In the genomic region with DNA sequence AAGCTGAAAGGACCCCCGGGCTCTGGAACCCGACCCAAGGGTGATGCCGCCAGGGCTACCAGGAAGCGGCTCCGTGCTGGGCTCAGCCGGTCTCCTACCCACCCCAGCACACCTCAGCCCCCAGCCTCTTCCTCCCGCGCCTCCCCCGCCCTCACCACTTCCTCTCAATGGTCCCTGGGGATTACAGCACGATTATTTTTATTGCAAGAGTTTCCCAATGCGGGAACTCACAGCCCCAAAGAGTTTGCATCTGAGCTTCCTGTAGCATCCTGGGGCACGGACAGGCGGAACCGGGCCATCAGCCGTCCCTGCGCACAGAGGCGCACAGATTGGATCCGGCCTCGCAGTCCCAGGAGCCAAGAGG, we compare ENCODE assay signal across 8 cellular contexts. TPM values are rescaled to one million over a fixed set of nuclear protein-coding genes. Genes with fewer than 3 reads are reported as not detected.
DNase-seq lines count a peak whose midpoint lies in the region; ATAC-seq and TF ChIP-seq lines count a peak whose summit lies in the region.

No MANE protein-coding gene starts in this region.

- H3K36me3 ChIP-seq in DOHH2 (ENCODE audit: control insufficient read depth, low read length) (no peaks in the 10 kb centered on the region), HUES6 (ENCODE audit: control insufficient read depth, insufficient read depth, low read length) (no peaks in the 10 kb centered on the region), mesodermal cell (ENCODE audit: control insufficient read depth, insufficient read depth, low read length) (no peaks in the 10 kb centered on the region)

- H3K36me3 Mint-ChIP-seq in activated naive CD8-positive, alpha-beta T cell = no peaks in the 10 kb centered on the region

- H3K9me3 Mint-ChIP-seq in activated naive CD8-positive, alpha-beta T cell (ENCODE audit: low read depth) = no peaks in the 10 kb centered on the region

- no peaks in the 10 kb centered on the region for H3K9me2 ChIP-seq in DOHH2 (replicated peaks; ENCODE audit: control insufficient read depth, low read length)

- H3K27me3 ChIP-seq in DOHH2 (ENCODE audit: control insufficient read depth, low read length) (peaks cover 93% of the 10 kb centered on the region), HUES6 (ENCODE audit: control insufficient read depth, insufficient read depth, low read length) (peaks cover 82% of the 10 kb centered on the region)

- no peaks in the 10 kb centered on the region for H3K27me3 Mint-ChIP-seq in activated naive CD8-positive, alpha-beta T cell

- H3K9ac ChIP-seq in HUES6 (ENCODE audit: low read length) = no peak overlapping the region

- no peaks in the 10 kb centered on the region for H3K79me2 ChIP-seq in DOHH2 (ENCODE audit: control insufficient read depth, low read length)

- H3K4me3 ChIP-seq in DOHH2 (ENCODE audit: low read length) = peak overlapping the region; percentile 61
- H3K4me3 ChIP-seq in HUES6 (ENCODE audit: low read depth, low read length) = peak overlapping the region; percentile 49
- H3K4me3 ChIP-seq in mesodermal cell (ENCODE audit: extremely low read depth, insufficient read depth, low read length, poor library complexity, severe bottlenecking) = peak overlapping the region; percentile 28

- DNase-seq in foreskin melanocyte (no peak), epidermal melanocyte (ENCODE audit: insufficient read length, low spot score) (no peak), KG1 (lab: John Stamatoyannopoulos, UW) (no peak)

- H3K9me3 ChIP-seq in DOHH2 (ENCODE audit: control insufficient read depth, insufficient read depth, low read length) (no peaks in the 10 kb centered on the region), HUES6 (ENCODE audit: control insufficient read depth, insufficient read depth, low read depth, low read length) (no peaks in the 10 kb centered on the region), mesodermal cell (ENCODE audit: control insufficient read depth, low read length) (no peaks in the 10 kb centered on the region)

- H3K4me1 Mint-ChIP-seq in activated naive CD8-positive, alpha-beta T cell (ENCODE audit: low read depth) = peaks cover 49% of the 10 kb centered on the region

- TF ChIP-seq CTCF in DOHH2 (IDR thresholded peaks at IDR 0.05; ENCODE audit: low read depth, low read length, poor library complexity, severe bottlenecking) = no peak

- peak overlapping the region; percentile 91 for H3K4me2 ChIP-seq in DOHH2 (ENCODE audit: low read length)

- H4K20me1 ChIP-seq in DOHH2 (ENCODE audit: control insufficient read depth, insufficient read depth, low read depth, low read length) = peaks cover 11% of the 10 kb centered on the region

- 4 to 8% methylated on average over 18 of the region's 19 CpGs for WGBS in mesodermal cell (ENCODE audit: insufficient coverage in 2 of 2), 2 experiments

- peak overlapping the region; percentile 86 for H3K4me3 Mint-ChIP-seq in activated naive CD8-positive, alpha-beta T cell

- peaks cover 67% of the 10 kb centered on the region for H3K4me1 ChIP-seq in DOHH2 (ENCODE audit: control insufficient read depth, low read length)
- H3K4me1 ChIP-seq in HUES6 (ENCODE audit: control insufficient read depth, insufficient read depth, low read length) = peaks cover 41% of the 10 kb centered on the region
- H3K4me1 ChIP-seq in mesodermal cell (ENCODE audit: control insufficient read depth, insufficient read depth, low read length, poor library complexity, severe bottlenecking) = peaks cover 38% of the 10 kb centered on the region

- H3K27ac ChIP-seq in DOHH2 (ENCODE audit: low read depth, low read length) (peak overlapping the region; percentile 44), HUES6 (ENCODE audit: low read depth, low read length) (no peak overlapping the region), mesodermal cell (ENCODE audit: low read depth, low read length, severe bottlenecking) (no peak overlapping the region)

- H3F3A ChIP-seq in DOHH2 (ENCODE audit: control insufficient read depth, insufficient read depth) = peaks cover 10% of the 10 kb centered on the region

- no peak for ATAC-seq in HG02970 (IDR thresholded peaks at IDR 0.05; ENCODE audit: low FRiP score, unreplicated experiment)

- peak overlapping the region; percentile 78 for H3K27ac Mint-ChIP-seq in activated naive CD8-positive, alpha-beta T cell

RNA-seq across cellular contexts. Expression of a gene that starts 8.7 kb away (rescaled TPM):
- 27.2 TPM for polyA plus RNA-seq in mesodermal cell (2013, experiment 1 of 2)
- 23.0 TPM for polyA plus RNA-seq in mesodermal cell (2013, experiment 2 of 2)

RNA-seq across cellular contexts. Expression of a gene that starts 10.4 kb away (rescaled TPM):
- 2.4 TPM for polyA plus RNA-seq in mesodermal cell (2013, experiment 1 of 2)
- 1.5 TPM for polyA plus RNA-seq in mesodermal cell (2013, experiment 2 of 2)

RNA-seq across cellular contexts. Expression of a gene that starts 57.6 kb away (rescaled TPM):
- 463 TPM for polyA plus RNA-seq in mesodermal cell (2013, experiment 1 of 2)
- 473 TPM for polyA plus RNA-seq in mesodermal cell (2013, experiment 2 of 2)
